Comparison of ENCODE assay signal across 9 cellular contexts in the genomic region with DNA sequence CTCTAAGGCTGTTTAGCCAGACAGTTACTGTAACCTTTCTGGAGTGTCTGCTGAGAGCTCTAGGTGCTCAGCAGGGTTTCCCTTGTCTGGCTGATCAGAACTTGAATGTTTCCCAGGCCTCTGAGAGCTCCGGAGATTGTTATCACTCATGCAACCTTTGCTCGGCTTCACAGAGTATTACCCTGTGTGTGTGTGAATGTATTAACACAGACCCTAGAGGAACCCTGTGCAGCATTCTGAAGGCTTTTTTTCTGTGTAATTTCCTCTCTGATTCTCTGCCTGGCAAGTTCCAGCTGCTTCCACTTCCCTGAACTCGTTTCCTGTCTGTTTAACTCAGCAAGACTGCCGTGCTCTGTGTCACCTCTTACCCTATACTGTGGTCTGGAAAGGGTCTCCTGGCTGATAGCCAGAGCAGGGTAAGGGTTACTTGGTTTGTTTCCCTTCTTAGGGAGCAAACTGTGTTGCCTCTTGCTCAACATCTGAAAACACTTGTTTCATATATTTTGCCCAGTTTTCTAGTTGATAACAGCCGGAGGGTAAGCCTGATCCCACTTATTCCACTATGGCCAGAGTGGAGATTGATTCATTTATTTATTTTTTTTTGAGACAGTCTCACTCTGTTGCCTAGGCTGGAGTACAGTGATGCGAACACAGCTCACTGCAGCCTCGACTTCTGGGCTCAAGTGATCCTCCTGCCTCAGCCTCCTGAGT. TPM values are rescaled to one million over a fixed set of nuclear protein-coding genes. Genes with fewer than 3 reads are reported as not detected.
DNase-seq lines count a peak whose midpoint lies in the region; ATAC-seq and TF ChIP-seq lines count a peak whose summit lies in the region.
"Had no signal": no experiment of that assay in that cellular context is flagged by ENCODE, and none has a peak within 500 bp of the region (broad histone marks: within the 10 kb centered on the region; RNA-seq: fewer than 3 reads in every experiment).

No MANE protein-coding gene starts in this region.

- ATAC-seq in naive B cell (ENCODE audit: low read depth in 2 of 2) (peak; percentile 69), GM18870 (IDR thresholded peaks at IDR 0.05; ENCODE audit: unreplicated experiment) (no peak)

- TF ChIP-seq POLR2A in vagina (IDR thresholded peaks at IDR 0.05): no peak

- no peaks in the 10 kb centered on the region for H3K4me1 ChIP-seq in vagina

- H3K27me3 Mint-ChIP-seq in naive B cell: no peaks in the 10 kb centered on the region
- H3K27me3 Mint-ChIP-seq in glutamatergic neuron (ENCODE audit: unreplicated experiment): no peaks in the 10 kb centered on the region

- H3K27ac Mint-ChIP-seq in naive B cell (peak overlapping the region in 3 of 6 donors; percentile 0 to 72 (median 36)), glutamatergic neuron (ENCODE audit: unreplicated experiment) (no peak overlapping the region)

- peaks cover 14 to 24% (median 22%) of the 10 kb centered on the region in 3 donors for H3K4me1 Mint-ChIP-seq in naive B cell
- no peaks in the 10 kb centered on the region for H3K4me1 Mint-ChIP-seq in glutamatergic neuron (ENCODE audit: low read depth, unreplicated experiment)

- H3K36me3 Mint-ChIP-seq in naive B cell (peaks cover 0 to 4% of the 10 kb centered on the region in 2 donors), glutamatergic neuron (ENCODE audit: unreplicated experiment) (no peaks in the 10 kb centered on the region)

- H3K36me3 ChIP-seq in vagina: peaks cover 0 to 7% of the 10 kb centered on the region in 2 donors

- TF ChIP-seq CTCF in glutamatergic neuron (IDR thresholded peaks at IDR 0.05; ENCODE audit: partially characterized antibody, unreplicated experiment) (no peak), vagina (IDR thresholded peaks at IDR 0.05) (no peak)

- intact Hi-C loops in vagina (cut with DNase I): no loop called here

- peak overlapping the region; percentile 65 for H3K27ac ChIP-seq in cingulate gyrus (ENCODE audit: low read depth, low read length)
- H3K27ac ChIP-seq in vagina: no peak overlapping the region

- H3K9me3 ChIP-seq in vagina: no peaks in the 10 kb centered on the region

- H3K4me3 ChIP-seq in vagina: no peak overlapping the region

- H3K4me3 Mint-ChIP-seq in naive B cell (peak overlapping the region in 5 of 8 donors; percentile 16 to 66 (median 33)), glutamatergic neuron (ENCODE audit: unreplicated experiment) (no peak overlapping the region)

- no peaks in the 10 kb centered on the region for H3K27me3 ChIP-seq in vagina

- DNase-seq in CD1c-positive myeloid dendritic cell (ENCODE audit: extremely low spot score) (peak; percentile 63), MV-4-11 (lab: John Stamatoyannopoulos, UW) (peak; percentile 98), naive B cell (peak; percentile 28), glutamatergic neuron (no peak), vagina (ENCODE audit: extremely low spot score in 2 of 2) (no peak), NCI-H526 treated with DMSO at 0.1 percent for 48 hours (lab: John Stamatoyannopoulos, UW) (no peak)
- DNase-seq: NCI-H1694 had no signal

- H3K9me3 Mint-ChIP-seq in naive B cell (no peaks in the 10 kb centered on the region), glutamatergic neuron (ENCODE audit: unreplicated experiment) (no peaks in the 10 kb centered on the region)

RNA-seq across cellular contexts. Expression of gene PRMT7, which starts 21.7 kb away (rescaled TPM):
- 10 to 100 TPM; 14.8 to 34.8 (median 23.1) TPM for polyA plus RNA-seq in naive B cell (ENCODE audit: low read depth in 6 of 6)
- 62.7 TPM for total RNA-seq in glutamatergic neuron (ENCODE audit: unreplicated experiment)
- total RNA-seq in vagina: 47.9 TPM

RNA-seq across cellular contexts. Expression of gene SLC7A6OS, which starts 21.8 kb away (rescaled TPM):
- polyA plus RNA-seq in naive B cell (ENCODE audit: low read depth in 6 of 6): 10 to 100 TPM; 14.0 to 26.1 (median 17.7) TPM
- total RNA-seq in glutamatergic neuron (ENCODE audit: unreplicated experiment) (25.2 TPM), vagina (15.5 TPM)

Comparison
In these comparisons a context has a peak if more than half of its experiments do, and no peak if none do; other contexts are left out.
1. DNase-seq: peak in CD1c-positive myeloid dendritic cell (single experiment), MV-4-11 (single experiment) and naive B cell (single experiment); none in glutamatergic neuron (single experiment), vagina (0 of 2) and NCI-H526 treated with DMSO at 0.1 percent for 48 hours (single experiment).